1 cellular context compared by ENCODE assay signal in genomic region chr15:54289590-54290136, GRCh38.
A peak's percentile ranks its signal among the peaks of the same experiment; 100 is the strongest.
TF ChIP-seq lines count a peak whose summit lies in the region.

No MANE protein-coding gene starts in this region.

TF ChIP-seq in GM12878, 131 proteins besides CTCF, POLR2A, EP300 and RAD21 (continued from another document and continues in another):
- no peak for TF ChIP-seq CEBPZ (IDR thresholded peaks at IDR 0.05; ENCODE audit: low read depth, low read length)
- TF ChIP-seq ZNF384 (IDR thresholded peaks at IDR 0.05; ENCODE audit: borderline replicate concordance, low read depth, low read length), result 0 out of 2 replicates have a peak, but pooled peaks have one; percentile 17
- no peak for TF ChIP-seq HDGF (IDR thresholded peaks at IDR 0.05)
- TF ChIP-seq PRDM15 (CRISPR knock-in tag; IDR thresholded peaks at IDR 0.05), result no peak
- no peak for TF ChIP-seq MXI1 (IDR thresholded peaks at IDR 0.05; ENCODE audit: low read depth, low read length)
- TF ChIP-seq CHD1 (IDR thresholded peaks at IDR 0.05; ENCODE audit: low read depth, low read length), result no peak
- TF ChIP-seq BACH1 (IDR thresholded peaks at IDR 0.05; ENCODE audit: borderline replicate concordance), result peak; percentile 70; the same call in 1 of the 2 replicates
- TF ChIP-seq PBX3 (IDR thresholded peaks at IDR 0.05; ENCODE audit: insufficient replicate concordance, low read depth, low read length), result no peak
- no peak for TF ChIP-seq SP1 (IDR thresholded peaks at IDR 0.05; ENCODE audit: low read depth, low read length)
- TF ChIP-seq CBX5 (IDR thresholded peaks at IDR 0.05; ENCODE audit: low read depth), result no peak
- TF ChIP-seq ZNF622 (IDR thresholded peaks at IDR 0.05), result no peak
- no peak for TF ChIP-seq RBBP5 (conservative IDR thresholded peaks at IDR 0.05)
- peak; percentile 97 for TF ChIP-seq IRF4 (IDR thresholded peaks at IDR 0.05; ENCODE audit: low read depth, low read length)
- TF ChIP-seq CHD2 (IDR thresholded peaks at IDR 0.05; ENCODE audit: borderline replicate concordance, low read depth, low read length), result no peak; the same call in 1 of the 2 replicates
- no peak for TF ChIP-seq PML (IDR thresholded peaks at IDR 0.05; ENCODE audit: low read length)
- TF ChIP-seq PKNOX1 (IDR thresholded peaks at IDR 0.05), result peak; percentile 48
- no peak for TF ChIP-seq E4F1 (IDR thresholded peaks at IDR 0.05; ENCODE audit: borderline replicate concordance, partially characterized antibody)
- peak; percentile 95 for TF ChIP-seq DPF2 (IDR thresholded peaks at IDR 0.05)
- TF ChIP-seq EED (IDR thresholded peaks at IDR 0.05; ENCODE audit: low read depth), result peak; percentile 84; the same call in 1 of the 2 replicates
- no peak for TF ChIP-seq NRF1 (conservative IDR thresholded peaks at IDR 0.05; ENCODE audit: low read depth, low read length)
- peak in 1 of 2 experiments; percentile 76; a peak in 1 of 4 replicates for TF ChIP-seq ETV6 (conservative IDR thresholded peaks at IDR 0.05 in 1 of 2, IDR thresholded peaks at IDR 0.05 in 1 of 2; ENCODE audit: borderline replicate concordance in 1 of 2, low read depth in 1 of 2)
- TF ChIP-seq TCF7 (IDR thresholded peaks at IDR 0.05; ENCODE audit: borderline replicate concordance), result peak; percentile 50; the same call in 1 of the 2 replicates
- peak; percentile 85 for TF ChIP-seq JUND (IDR thresholded peaks at IDR 0.05; ENCODE audit: low read depth, low read length)
- no peak for TF ChIP-seq ESRRA (IDR thresholded peaks at IDR 0.05; ENCODE audit: low read length)
- no peak for TF ChIP-seq ZNF207 (IDR thresholded peaks at IDR 0.05; ENCODE audit: borderline replicate concordance)
- peak; percentile 96 for TF ChIP-seq CUX1 (IDR thresholded peaks at IDR 0.05; ENCODE audit: insufficient replicate concordance, low read depth, low read length)
- peak; percentile 88 for TF ChIP-seq NR2F1 (conservative IDR thresholded peaks at IDR 0.05)
- no peak for TF ChIP-seq NKRF (conservative IDR thresholded peaks at IDR 0.05)
- peak; percentile 91 for TF ChIP-seq IKZF1 (conservative IDR thresholded peaks at IDR 0.05)
- TF ChIP-seq SKIL (IDR thresholded peaks at IDR 0.05; ENCODE audit: low read depth, poor library complexity, severe bottlenecking), result peak; percentile 73
- TF ChIP-seq RCOR1 (conservative IDR thresholded peaks at IDR 0.05; ENCODE audit: low read depth, low read length), result 0 out of 2 replicates have a peak, but pooled peaks have one; percentile 49
- no peak for TF ChIP-seq ELK1 (IDR thresholded peaks at IDR 0.05; ENCODE audit: low read depth, low read length)
- peak; percentile 91 for TF ChIP-seq MTA2 (IDR thresholded peaks at IDR 0.05; ENCODE audit: low read depth)
- no peak for TF ChIP-seq EGR1 (IDR thresholded peaks at IDR 0.05; ENCODE audit: borderline replicate concordance in 1 of 2, low read depth in 2 of 2, low read length in 2 of 2)
